ENCODE assay signal across 8 cellular contexts in genomic region chr17:7626956-7627249, GRCh38. TPM values are rescaled to one million over a fixed set of nuclear protein-coding genes. Genes with fewer than 3 reads are reported as not detected.
DNase-seq lines count a peak whose midpoint lies in the region; ATAC-seq and TF ChIP-seq lines count a peak whose summit lies in the region.

No MANE protein-coding gene starts in this region.

- no peaks in the 10 kb centered on the region for H3K4me1 ChIP-seq in iPS DF 6.9 (ENCODE audit: control insufficient read depth, insufficient read depth, low read length)

- no peak for ATAC-seq in activated naive CD4-positive, alpha-beta T cell treated with anti-CD3 and anti-CD28 coated beads, Interleukin-2, amount 50 U/mL, for 72 hours
- no peak for ATAC-seq in stimulated activated memory B cell treated with anti-CD40 and anti-IgM and Interleukin-4, amounts not matched to agents 10 μg/mL and 1 μg/mL and 100 μg/mL, for 72 hours
- no peak for ATAC-seq in HG03378 (IDR thresholded peaks at IDR 0.05; ENCODE audit: unreplicated experiment)

- H3K9me3 Mint-ChIP-seq in activated naive CD4-positive, alpha-beta T cell treated with anti-CD3 and anti-CD28 coated beads, Interleukin-2, amount 50 U/mL, for 72 hours = no peaks in the 10 kb centered on the region
- H3K9me3 Mint-ChIP-seq in stimulated activated memory B cell treated with anti-CD40 and anti-IgM and Interleukin-4, amounts not matched to agents 10 μg/mL and 1 μg/mL and 100 μg/mL, for 72 hours = no peaks in the 10 kb centered on the region

- no peaks in the 10 kb centered on the region for H3K9me3 ChIP-seq in iPS DF 6.9 (ENCODE audit: control insufficient read depth, insufficient read depth, low read length)

- H3K36me3 ChIP-seq in iPS DF 6.9 (ENCODE audit: control insufficient read depth, insufficient read depth, low read length) = no peaks in the 10 kb centered on the region

- peaks cover 11% of the 10 kb centered on the region for H3K4me1 Mint-ChIP-seq in stimulated activated memory B cell treated with anti-CD40 and anti-IgM and Interleukin-4, amounts not matched to agents 10 μg/mL and 1 μg/mL and 100 μg/mL, for 72 hours

- peak overlapping the region; percentile 87 for H3K4me3 Mint-ChIP-seq in stimulated activated memory B cell treated with anti-CD40 and anti-IgM and Interleukin-4, amounts not matched to agents 10 μg/mL and 1 μg/mL and 100 μg/mL, for 72 hours

- WGBS in iPS DF 6.9 (ENCODE audit: insufficient coverage, insufficient read length) = no CpG with 5 or more reads among the region's 6 CpGs

- H3K27ac Mint-ChIP-seq in activated naive CD4-positive, alpha-beta T cell treated with anti-CD3 and anti-CD28 coated beads, Interleukin-2, amount 50 U/mL, for 72 hours = peak overlapping the region; percentile 80 to 94
- H3K27ac Mint-ChIP-seq in stimulated activated memory B cell treated with anti-CD40 and anti-IgM and Interleukin-4, amounts not matched to agents 10 μg/mL and 1 μg/mL and 100 μg/mL, for 72 hours = peak overlapping the region; percentile 82

- no peaks in the 10 kb centered on the region for H3K36me3 Mint-ChIP-seq in activated naive CD4-positive, alpha-beta T cell treated with anti-CD3 and anti-CD28 coated beads, Interleukin-2, amount 50 U/mL, for 72 hours
- H3K36me3 Mint-ChIP-seq in stimulated activated memory B cell treated with anti-CD40 and anti-IgM and Interleukin-4, amounts not matched to agents 10 μg/mL and 1 μg/mL and 100 μg/mL, for 72 hours = no peaks in the 10 kb centered on the region

- TF ChIP-seq CTCF in HFF-Myc (IDR thresholded peaks at IDR 0.05; ENCODE audit: low read depth, low read length, missing control alignments) = no peak

- H3K27ac ChIP-seq in iPS DF 6.9 (ENCODE audit: low read length) = no peak overlapping the region

- H3K27me3 ChIP-seq in iPS DF 6.9 (ENCODE audit: control insufficient read depth, insufficient read depth, low read length) = no peaks in the 10 kb centered on the region

- peak overlapping the region; percentile 68 for H3K4me3 ChIP-seq in HFF-Myc (replicated peaks; ENCODE audit: low read depth, low read length)
- peak overlapping the region; percentile 84; the same call in 1 of the 2 replicates for H3K4me3 ChIP-seq in iPS DF 6.9 (ENCODE audit: low read length)

- no peaks in the 10 kb centered on the region for H3K27me3 Mint-ChIP-seq in stimulated activated memory B cell treated with anti-CD40 and anti-IgM and Interleukin-4, amounts not matched to agents 10 μg/mL and 1 μg/mL and 100 μg/mL, for 72 hours

- DNase-seq in HFF-Myc (ENCODE audit: extremely low read depth, low read depth) (no peak), iPS DF 6.9 (ENCODE audit: low read depth, low spot score) (no peak), NCI-H2196 treated with DMSO at 0.1 percent for 48 hours (lab: John Stamatoyannopoulos, UW; ENCODE audit: unreplicated experiment) (no peak), NCI-H748 (lab: John Stamatoyannopoulos, UW; ENCODE audit: unreplicated experiment) (no peak), Ammon's horn (ENCODE audit: low spot score) (no peak)
- no peak for DNase-seq in activated naive CD4-positive, alpha-beta T cell treated with anti-CD3 and anti-CD28 coated beads, Interleukin-2, amount 50 U/mL, for 72 hours (ENCODE audit: low spot score in 2 of 2)

RNA-seq across cellular contexts. Expression of gene SAT2, which starts 0.7 kb away (rescaled TPM):
- 10 to 100 TPM; 24.4 to 49.6 TPM for total RNA-seq in activated naive CD4-positive, alpha-beta T cell treated with anti-CD3 and anti-CD28 coated beads, Interleukin-2, amount 50 U/mL, for 72 hours

RNA-seq across cellular contexts. Expression of gene SHBG, which starts 3.0 kb away (rescaled TPM):
- under 1 TPM in 1 of 2 donors, not detected in 1; 0.50 TPM for total RNA-seq in activated naive CD4-positive, alpha-beta T cell treated with anti-CD3 and anti-CD28 coated beads, Interleukin-2, amount 50 U/mL, for 72 hours

RNA-seq across cellular contexts. Expression of gene FXR2, which starts 12.2 kb away (rescaled TPM):
- total RNA-seq in activated naive CD4-positive, alpha-beta T cell treated with anti-CD3 and anti-CD28 coated beads, Interleukin-2, amount 50 U/mL, for 72 hours = 10 to 100 TPM; 34.7 to 66.2 TPM

RNA-seq across cellular contexts. Expression of gene ATP1B2, which starts 23.8 kb away (rescaled TPM):
- total RNA-seq in activated naive CD4-positive, alpha-beta T cell treated with anti-CD3 and anti-CD28 coated beads, Interleukin-2, amount 50 U/mL, for 72 hours = under 1 TPM in 1 of 2 donors, not detected in 1; 0.25 TPM

RNA-seq across cellular contexts. Expression of gene SOX15, which starts 37.0 kb away (rescaled TPM):
- total RNA-seq in activated naive CD4-positive, alpha-beta T cell treated with anti-CD3 and anti-CD28 coated beads, Interleukin-2, amount 50 U/mL, for 72 hours = under 1 TPM; 0.23 to 0.93 TPM
